Comparison of ENCODE assay signal across 29 cellular contexts in genomic region chr9:7374966-7375650, GRCh38.
DNase-seq lines count a peak whose midpoint lies in the region; ATAC-seq, FAIRE-seq and TF ChIP-seq lines count a peak whose summit lies in the region.
"Had no signal": no experiment of that assay in that cellular context is flagged by ENCODE, and none has a peak within 500 bp of the region (broad histone marks: within the 10 kb centered on the region; RNA-seq: fewer than 3 reads in every experiment).

No MANE protein-coding gene starts in this region.

- H3K27me3 ChIP-seq in HepG2 (ENCODE audit: control insufficient read depth in 1 of 2, insufficient read depth in 2 of 2, low read length in 2 of 2) (no peaks in the 10 kb centered on the region), right lobe of liver (no peaks in the 10 kb centered on the region)
- H3K27me3 ChIP-seq: cardiac muscle cell, foreskin keratinocyte had no signal

- H3K27ac Mint-ChIP-seq in brain, result peak overlapping the region in 3 of 5 experiments; percentile 28 to 78 (median 59)
- no peak overlapping the region for H3K27ac Mint-ChIP-seq in activated CD4-positive, alpha-beta T cell treated with anti-CD3 and anti-CD28 coated beads for 36 hours
- H3K27ac Mint-ChIP-seq: activated T-cell treated with anti-CD3 and anti-CD28 coated beads, Interleukin-2, amount 50 U/mL, for 24 hours; stimulated activated naive CD8-positive, alpha-beta T cell treated with anti-CD3 and anti-CD28 coated beads, Interleukin-15, amount 100 ng/mL, for 72 hours; type B pancreatic cell had no signal

- peaks cover 6% of the 10 kb centered on the region for H3K27me3 Mint-ChIP-seq in brain
- peaks cover 3% of the 10 kb centered on the region for H3K27me3 Mint-ChIP-seq in activated CD4-positive, alpha-beta T cell treated with anti-CD3 and anti-CD28 coated beads for 36 hours
- H3K27me3 Mint-ChIP-seq: type B pancreatic cell had no signal

- H3K4me1 Mint-ChIP-seq in brain, result peaks cover 33% of the 10 kb centered on the region
- no peaks in the 10 kb centered on the region for H3K4me1 Mint-ChIP-seq in activated CD4-positive, alpha-beta T cell treated with anti-CD3 and anti-CD28 coated beads for 36 hours
- H3K4me1 Mint-ChIP-seq: stimulated activated naive CD8-positive, alpha-beta T cell treated with anti-CD3 and anti-CD28 coated beads, Interleukin-15, amount 100 ng/mL, for 72 hours had no signal

- no peak for TF ChIP-seq CTCF in HepG2 (CRISPR knock-in tag; IDR thresholded peaks at IDR 0.05)
- no peak for TF ChIP-seq CTCF in right lobe of liver (IDR thresholded peaks at IDR 0.05)
- no peak for TF ChIP-seq CTCF in brain (conservative IDR thresholded peaks at IDR 0.05)

- H3K9me3 ChIP-seq in HepG2 (ENCODE audit: low read length), result no peaks in the 10 kb centered on the region
- no peaks in the 10 kb centered on the region for H3K9me3 ChIP-seq in right lobe of liver
- H3K9me3 ChIP-seq: Caco-2, lower lobe of right lung had no signal

- no TSS peak for BruUV-seq in HepG2 (replicated peaks; lab: Mats Ljungman, UMichigan)

- in situ Hi-C loops in HepG2 (cut with HindIII; ENCODE audit: extremely low pct_ligation_motif_present, low pct_unique_long_range_greater_than_20kb), result no loop called here

- H3K4me3 ChIP-seq in HepG2 (replicated peaks in 1 of 3; ENCODE audit: insufficient read depth in 1 of 3, low read depth in 2 of 3, low read length in 3 of 3), result no peak overlapping the region
- H3K4me3 ChIP-seq in right lobe of liver, result no peak overlapping the region
- H3K4me3 ChIP-seq: cardiac muscle cell, lower lobe of right lung had no signal

- no peak overlapping the region for H3K4me2 ChIP-seq in HepG2 (ENCODE audit: low read depth, low read length)

- TF ChIP-seq POLR2A in HepG2 (IDR thresholded peaks at IDR 0.05; ENCODE audit: insufficient read depth in 1 of 2, low read depth in 2 of 2, low read length in 2 of 2) (no peak), right lobe of liver (IDR thresholded peaks at IDR 0.05) (no peak)

- WGBS in HepG2 (ENCODE audit: low lambda C conversion rate), result 6% methylated on average over 7 of the region's 7 CpGs
- WGBS in right lobe of liver (ENCODE audit: insufficient coverage, low coverage, low lambda C conversion rate, missing lambda C conversion rate), result 54% methylated on average over 7 of the region's 7 CpGs

- no peak for DNase-seq in HepG2 (ENCODE audit: low spot score)
- no peak for DNase-seq in right lobe of liver
- peak; percentile 18 for DNase-seq in NCI-H510A (lab: John Stamatoyannopoulos, UW)
- DNase-seq in activated CD4-positive, alpha-beta T cell treated with anti-CD3 and anti-CD28 coated beads for 36 hours, result no peak
- no peak for DNase-seq in RPMI8226
- DNase-seq in NCI-H1694 (lab: John Stamatoyannopoulos, UW), result no peak
- DNase-seq in OCI-M2 (lab: John Stamatoyannopoulos, UW; ENCODE audit: unreplicated experiment), result no peak
- DNase-seq: 8988T; activated CD4-positive, CD25-positive, alpha-beta regulatory T cell; activated naive CD4-positive, alpha-beta T cell treated with Interleukin-2 at 50 U/mL for 16 hours; activated T-cell treated with anti-CD3 and anti-CD28 coated beads, Interleukin-2, amount 50 U/mL, for 24 hours; AML-193; amygdala; Caco-2; foreskin keratinocyte; HCEC 1CT; hippocampal formation; Karpas-422; lower lobe of right lung; NCI-H524 treated with DMSO at 0.1 percent for 48 hours; nucleus accumbens; stimulated activated CD4-positive, alpha-beta T cell treated with anti-CD3 and anti-CD28 coated beads, Interleukin-4, amount 100 ng/mL, for 4 hours; stimulated activated naive CD8-positive, alpha-beta T cell treated with anti-CD3 and anti-CD28 coated beads, Interleukin-15, amount 100 ng/mL, for 72 hours; T-helper 9 cell had no signal

- peaks cover 5% of the 10 kb centered on the region for H3K36me3 Mint-ChIP-seq in brain
- no peaks in the 10 kb centered on the region for H3K36me3 Mint-ChIP-seq in activated CD4-positive, alpha-beta T cell treated with anti-CD3 and anti-CD28 coated beads for 36 hours (ENCODE audit: low read depth)
- H3K36me3 Mint-ChIP-seq: type B pancreatic cell had no signal

- no peak for TF ChIP-seq RAD21 in HepG2 (CRISPR knock-in tag; IDR thresholded peaks at IDR 0.05)

- no peaks in the 10 kb centered on the region for H4K20me1 ChIP-seq in HepG2 (ENCODE audit: insufficient read depth, low read length)

- CTCF ChIA-PET in HepG2 (lab: Yijun Ruan, JAX; ENCODE audit: low intra/inter-chr PET ratio, low total read pairs), result no interaction called here
- CTCF ChIA-PET in activated CD4-positive, alpha-beta T cell treated with anti-CD3 and anti-CD28 coated beads for 36 hours (lab: Charles Lee), result interaction anchor here (0.6 to 1.0 kb wide), 2 partner anchors 9 to 10 kb away, joined by 3 to 4 read pairs; no protein-coding TSS in a partner anchor

- POLR2A ChIA-PET in HepG2 (lab: Yijun Ruan, JAX), result no interaction called here
- POLR2A ChIA-PET in activated CD4-positive, alpha-beta T cell treated with anti-CD3 and anti-CD28 coated beads for 36 hours (lab: Charles Lee), result interaction anchor here (0.7 kb wide), 1 partner anchor 28 kb away, joined by 3 read pairs; no protein-coding TSS in a partner anchor

- H2AFZ ChIP-seq in HepG2 (ENCODE audit: low read length), result no peak overlapping the region

- H3K4me1 ChIP-seq in HepG2 (ENCODE audit: insufficient read depth, low read length), result peaks cover 18% of the 10 kb centered on the region
- peaks cover 0 to 8% (median under 1%) of the 10 kb centered on the region in 4 donors for H3K4me1 ChIP-seq in right lobe of liver
- H3K4me1 ChIP-seq: Caco-2, foreskin keratinocyte had no signal

- no peak overlapping the region for H3K4me3 Mint-ChIP-seq in brain
- no peak overlapping the region for H3K4me3 Mint-ChIP-seq in activated CD4-positive, alpha-beta T cell treated with anti-CD3 and anti-CD28 coated beads for 36 hours
- H3K4me3 Mint-ChIP-seq: activated T-cell treated with anti-CD3 and anti-CD28 coated beads, Interleukin-2, amount 50 U/mL, for 24 hours; stimulated activated naive CD8-positive, alpha-beta T cell treated with anti-CD3 and anti-CD28 coated beads, Interleukin-15, amount 100 ng/mL, for 72 hours; type B pancreatic cell had no signal

- H3K79me2 ChIP-seq in HepG2 (ENCODE audit: insufficient read depth, low read length), result no peaks in the 10 kb centered on the region

- H3K36me3 ChIP-seq in HepG2 (replicated peaks in 1 of 2; ENCODE audit: control insufficient read depth in 1 of 2, insufficient read depth in 2 of 2, low read length in 2 of 2), result no peaks in the 10 kb centered on the region
- H3K36me3 ChIP-seq in right lobe of liver, result no peaks in the 10 kb centered on the region
- H3K36me3 ChIP-seq: cardiac muscle cell, lower lobe of right lung had no signal

- no peak overlapping the region for H3K27ac ChIP-seq in HepG2 (ENCODE audit: extremely low read length, insufficient read depth, low read length)
- no peak overlapping the region for H3K27ac ChIP-seq in right lobe of liver
- H3K27ac ChIP-seq: cardiac muscle cell, foreskin keratinocyte, lower lobe of right lung had no signal

- no peak overlapping the region for H3K9ac ChIP-seq in HepG2 (ENCODE audit: insufficient read depth, low read depth, low read length)

- intact Hi-C loops in HepG2 (cut with micrococcal nuclease; ENCODE audit: unreplicated experiment), result no loop called here
- intact Hi-C loops in right lobe of liver (cut with DNase I), result no loop called here
- intact Hi-C loops in activated CD4-positive, alpha-beta T cell treated with anti-CD3 and anti-CD28 coated beads for 36 hours (cut with DNase I, micrococcal nuclease), result no loop called here

- TF ChIP-seq EP300 in HepG2 (IDR thresholded peaks at IDR 0.05; ENCODE audit: low read depth in 2 of 2, low read length in 2 of 2) (no peak), HepG2 (CRISPR knock-in tag; IDR thresholded peaks at IDR 0.05; ENCODE audit: borderline replicate concordance) (no peak)

- H3K9me3 Mint-ChIP-seq in brain, result peaks cover 4 to 17% (median 11%) of the 10 kb centered on the region in 5 experiments
- no peaks in the 10 kb centered on the region for H3K9me3 Mint-ChIP-seq in activated CD4-positive, alpha-beta T cell treated with anti-CD3 and anti-CD28 coated beads for 36 hours (ENCODE audit: low read depth)
- H3K9me3 Mint-ChIP-seq: activated T-cell treated with anti-CD3 and anti-CD28 coated beads, Interleukin-2, amount 50 U/mL, for 24 hours; stimulated activated naive CD8-positive, alpha-beta T cell treated with anti-CD3 and anti-CD28 coated beads, Interleukin-15, amount 100 ng/mL, for 72 hours had no signal

- FAIRE-seq in HepG2 (lab: Jason Lieb, UNC), result no peak
- FAIRE-seq: HTR-8/SVneo had no signal

- ATAC-seq in HepG2, result no peak
- no peak for ATAC-seq in right lobe of liver
- ATAC-seq in activated CD4-positive, alpha-beta T cell treated with anti-CD3 and anti-CD28 coated beads for 36 hours, result no peak
- ATAC-seq: foreskin keratinocyte; lower lobe of right lung; Panc1; stimulated activated naive CD8-positive, alpha-beta T cell treated with anti-CD3 and anti-CD28 coated beads, Interleukin-15, amount 100 ng/mL, for 72 hours had no signal

TF ChIP-seq in HepG2, 621 proteins besides CTCF, POLR2A, EP300 and RAD21:
- no peak for TF ChIP-seq ZNF317 (CRISPR knock-in tag; IDR thresholded peaks at IDR 0.05)
- no peak for TF ChIP-seq FOXA1 (IDR thresholded peaks at IDR 0.05)
- TF ChIP-seq FOXA1 (CRISPR knock-in tag; IDR thresholded peaks at IDR 0.05), result peak; percentile 36; the same call in 1 of the 2 replicates
- no peak for TF ChIP-seq SSRP1 (CRISPR knock-in tag; IDR thresholded peaks at IDR 0.05)
- no peak for TF ChIP-seq GPN1 (CRISPR knock-in tag; IDR thresholded peaks at IDR 0.05; ENCODE audit: borderline replicate concordance)
- TF ChIP-seq MTF1 (CRISPR knock-in tag; IDR thresholded peaks at IDR 0.05), result no peak
- no peak for TF ChIP-seq CREM (IDR thresholded peaks at IDR 0.05)
- no peak for TF ChIP-seq CREM (CRISPR knock-in tag; IDR thresholded peaks at IDR 0.05)
- TF ChIP-seq FOXA3 (CRISPR knock-in tag; IDR thresholded peaks at IDR 0.05), result peak; percentile 70
TF ChIP-seq in HepG2: peak in this region for 2.
